Comparison of ENCODE assay signal across 8 cellular contexts in genomic region chr22:50672471-50673230, GRCh38. TPM values are rescaled to one million over a fixed set of nuclear protein-coding genes. Genes with fewer than 3 reads are reported as not detected.
DNase-seq lines count a peak whose midpoint lies in the region; ATAC-seq and TF ChIP-seq lines count a peak whose summit lies in the region.

Gene SHANK3 (plus strand): TSS chr22:50672823.

- H2AFZ ChIP-seq in Karpas-422 (ENCODE audit: low read length) = no peak within 1 kb of the TSS

- no peaks in the 10 kb centered on the region for H4K20me1 ChIP-seq in Karpas-422 (ENCODE audit: insufficient read depth, low read depth, low read length)

- no peaks in the 10 kb centered on the region for H3K36me3 ChIP-seq in Karpas-422 (ENCODE audit: insufficient read depth, low read length)

- peaks cover 2% of the 10 kb centered on the region for H3K9me3 ChIP-seq in iPS-18c (ENCODE audit: control insufficient read depth, insufficient read depth, low read length)
- no peaks in the 10 kb centered on the region for H3K9me3 ChIP-seq in Karpas-422 (ENCODE audit: low read length)

- no peak within 1 kb of the TSS for H3K4me2 ChIP-seq in Karpas-422 (ENCODE audit: low read depth, low read length, poor library complexity, severe bottlenecking)

- H3K27me3 ChIP-seq in Karpas-422 (ENCODE audit: low read length) = no peaks in the 10 kb centered on the region

- DNase-seq in GM20000 (ENCODE audit: low spot score) = peak; percentile 39
- DNase-seq in NOMO-1 treated with DMSO at 0.1 percent for 48 hours (lab: John Stamatoyannopoulos, UW; ENCODE audit: unreplicated experiment) = no peak
- no peak for DNase-seq in retina
- DNase-seq in Karpas-422 = no peak

- H3K9ac ChIP-seq in Karpas-422 (ENCODE audit: low read length) = no peak within 1 kb of the TSS

- H3K4me3 ChIP-seq in iPS-18c (ENCODE audit: insufficient read depth, low read depth, low read length) (peak within 1 kb of the TSS; percentile 58), skin epidermis (peak within 1 kb of the TSS; percentile 12 to 50 (median 35)), Karpas-422 (ENCODE audit: low read length) (no peak within 1 kb of the TSS)

- H3K79me2 ChIP-seq in Karpas-422 (ENCODE audit: low read length) = no peaks in the 10 kb centered on the region

- no peak for ATAC-seq in HG03520 (IDR thresholded peaks at IDR 0.05; ENCODE audit: unreplicated experiment)

- TF ChIP-seq CTCF in GM20000 (IDR thresholded peaks at IDR 0.05; ENCODE audit: extremely low read depth, missing control alignments) = no peak

- H3K4me1 ChIP-seq in Karpas-422 (ENCODE audit: low read length) = no peaks in the 10 kb centered on the region

- H3K9me2 ChIP-seq in Karpas-422 (replicated peaks; ENCODE audit: insufficient read depth, low read length) = no peaks in the 10 kb centered on the region

- peak within 1 kb of the TSS; percentile 90 for H3K27ac ChIP-seq in angular gyrus (ENCODE audit: low read depth, low read length)
- H3K27ac ChIP-seq in skin epidermis = peak within 1 kb of the TSS; percentile 1 to 89 (median 62)
- H3K27ac ChIP-seq in Karpas-422 (ENCODE audit: low read length) = no peak within 1 kb of the TSS

RNA-seq across cellular contexts. Expression of gene SHANK3, which starts in this region (rescaled TPM):
- total RNA-seq in Karpas-422 (2014; rRNA removed; shearing (Covaris generic); ENCODE audit: low replicate concordance) = 0.04 TPM in 1 of 2 replicates, not detected in the other
